In the genomic region with DNA sequence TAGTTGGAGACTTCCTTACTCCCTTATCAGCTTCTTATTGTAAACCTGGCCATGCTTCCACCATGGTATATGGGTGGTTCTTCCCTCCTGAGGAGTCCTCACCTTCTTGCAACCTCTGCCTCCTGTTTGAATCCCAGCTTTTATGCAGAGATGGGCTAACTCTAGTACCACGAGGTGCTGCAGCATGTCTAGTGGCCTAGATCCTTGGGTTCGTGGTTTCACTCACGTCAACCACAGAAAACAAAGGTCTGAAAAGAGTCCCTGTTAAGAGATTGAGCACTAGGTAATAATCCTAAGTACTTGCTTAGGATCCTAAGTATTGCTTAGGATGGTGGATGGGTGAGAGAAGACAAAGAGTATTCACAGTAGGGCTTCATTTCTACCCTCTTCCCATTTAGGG, we compare ENCODE assay signal across 23 cellular contexts.
"Had no signal": no experiment of that assay in that cellular context is flagged by ENCODE, and none has a peak within 500 bp of the region (broad histone marks: within the 10 kb centered on the region; RNA-seq: fewer than 3 reads in every experiment).

No MANE protein-coding gene starts in this region.

- FAIRE-seq: colon, endothelial cell of umbilical vein, frontal cortex, islet of Langerhans, keratinocyte had no signal

- H3K9me3 Mint-ChIP-seq: memory B cell had no signal

- H3K36me3 Mint-ChIP-seq: memory B cell had no signal

- H3K27me3 ChIP-seq: foreskin keratinocyte, gastroesophageal sphincter, hepatocyte, left lung had no signal

- H3K4me3 Mint-ChIP-seq: memory B cell had no signal

- H3K27ac ChIP-seq: coronary artery, dorsolateral prefrontal cortex, esophagus muscularis mucosa, foreskin keratinocyte, gastroesophageal sphincter, heart left ventricle, hepatocyte, left lung, lower lobe of right lung had no signal

- ATAC-seq: foreskin keratinocyte, gastroesophageal sphincter, heart left ventricle, left cardiac atrium, left lung, left ventricle myocardium superior, lower lobe of right lung had no signal

- DNase-seq: dermis blood vessel endothelial cell; dorsolateral prefrontal cortex; effector CD4-positive, alpha-beta T cell; effector memory CD4-positive, alpha-beta T cell; foreskin keratinocyte; heart left ventricle; hypothalamus; left cardiac atrium; left lung; left ventricle myocardium superior; lower lobe of right lung; mesendoderm; midbrain had no signal

- H3K4me1 Mint-ChIP-seq: memory B cell had no signal

- H3K27ac Mint-ChIP-seq: memory B cell had no signal

- H2AFZ ChIP-seq: hepatocyte had no signal

- H3K4me2 ChIP-seq: hepatocyte had no signal

- H3K36me3 ChIP-seq: esophagus muscularis mucosa, gastroesophageal sphincter, heart left ventricle, left lung, lower lobe of right lung had no signal

- H3K9me3 ChIP-seq: esophagus muscularis mucosa, heart left ventricle, left lung had no signal

- H3K4me3 ChIP-seq: coronary artery, dorsolateral prefrontal cortex, esophagus muscularis mucosa, gastroesophageal sphincter, heart left ventricle, hepatocyte, left lung, lower lobe of right lung had no signal

- H3K79me2 ChIP-seq: hepatocyte had no signal

- H3K4me1 ChIP-seq: esophagus muscularis mucosa, foreskin keratinocyte, gastroesophageal sphincter, heart left ventricle, left lung, lower lobe of right lung had no signal
